ENCODE assay signal across 14 cellular contexts in the genomic region with DNA sequence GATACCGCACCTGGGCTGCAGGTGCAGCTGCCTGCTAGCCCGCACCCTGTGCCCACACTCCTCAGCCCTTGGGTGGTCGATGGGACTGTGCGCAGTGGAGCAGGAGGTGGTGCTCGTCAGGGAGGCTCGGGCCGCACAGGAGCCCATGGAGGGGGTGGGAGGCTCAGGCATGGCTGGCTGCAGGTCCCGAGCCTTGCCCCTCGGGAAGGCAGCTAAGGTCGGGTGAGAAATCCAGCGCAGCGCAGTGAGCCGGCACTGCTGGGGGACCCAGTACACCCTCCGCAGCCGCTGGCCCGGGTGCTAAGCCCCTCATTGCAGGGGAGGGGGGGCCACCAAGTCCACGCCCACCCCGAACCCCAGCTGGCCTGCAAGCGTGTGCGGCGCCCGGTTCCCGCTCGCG. TPM values are rescaled to one million over a fixed set of nuclear protein-coding genes. Genes with fewer than 3 reads are reported as not detected.
"Had no signal": no experiment of that assay in that cellular context is flagged by ENCODE, and none has a peak within 500 bp of the region (broad histone marks: within the 10 kb centered on the region; RNA-seq: fewer than 3 reads in every experiment).

No MANE protein-coding gene starts in this region.

RNA-seq across cellular contexts. Expression of a gene that starts 20.4 kb away (rescaled TPM):
- total RNA-seq: activated B cell treated with CpG ODN at 0.5 μM for 24 hours; activated CD4-positive, alpha-beta memory T cell treated with anti-CD3 and anti-CD28 coated beads for 36 hours; activated CD4-positive, alpha-beta memory T cell treated with anti-CD3 and anti-CD28 coated beads, Interleukin-2, amount 10 ng/mL, durations not matched to agents 7 days and 5 days; activated CD4-positive, alpha-beta T cell treated with anti-CD3 and anti-CD28 coated beads for 36 hours; activated CD4-positive, alpha-beta T cell treated with anti-CD3 and anti-CD28 coated beads, Interleukin-2, amount 10 ng/mL, durations not matched to agents 24 days and 14 days; activated CD4-positive, alpha-beta T cell treated with anti-CD3 and anti-CD28 coated beads, Interleukin-2, amount 10 ng/mL, durations not matched to agents 7 days and 5 days; activated CD8-positive, alpha-beta memory T cell treated with anti-CD3 and anti-CD28 coated beads for 36 hours; activated CD8-positive, alpha-beta memory T cell treated with anti-CD3 and anti-CD28 coated beads, Interleukin-2, amount 10 ng/mL, durations not matched to agents 7 days and 5 days; activated CD8-positive, alpha-beta T cell treated with anti-CD3 and anti-CD28 coated beads for 36 hours; activated CD8-positive, alpha-beta T cell treated with anti-CD3 and anti-CD28 coated beads, Interleukin-2, amount 10 ng/mL, durations not matched to agents 7 days and 5 days; T-helper 1 cell treated with Interleukin-12 subunit alpha and Interleukin-12 subunit beta and Interleukin-4 antibody, amounts not matched to agents 30 ng/mL and 1 ng/mL, for 36 hours; T-helper 2 cell treated with Interferon-gamma antibody and Interleukin-4, amounts not matched to agents 100 ng/mL and 5 ng/mL, for 36 hours; WTC11 had no signal

RNA-seq across cellular contexts. Expression of a gene that starts 25.2 kb away (rescaled TPM):
- total RNA-seq: activated B cell treated with CpG ODN at 0.5 μM for 24 hours; activated CD4-positive, alpha-beta memory T cell treated with anti-CD3 and anti-CD28 coated beads for 36 hours; activated CD4-positive, alpha-beta memory T cell treated with anti-CD3 and anti-CD28 coated beads, Interleukin-2, amount 10 ng/mL, durations not matched to agents 7 days and 5 days; activated CD4-positive, alpha-beta T cell treated with anti-CD3 and anti-CD28 coated beads for 36 hours; activated CD4-positive, alpha-beta T cell treated with anti-CD3 and anti-CD28 coated beads, Interleukin-2, amount 10 ng/mL, durations not matched to agents 24 days and 14 days; activated CD4-positive, alpha-beta T cell treated with anti-CD3 and anti-CD28 coated beads, Interleukin-2, amount 10 ng/mL, durations not matched to agents 7 days and 5 days; activated CD8-positive, alpha-beta memory T cell treated with anti-CD3 and anti-CD28 coated beads for 36 hours; activated CD8-positive, alpha-beta memory T cell treated with anti-CD3 and anti-CD28 coated beads, Interleukin-2, amount 10 ng/mL, durations not matched to agents 7 days and 5 days; activated CD8-positive, alpha-beta T cell treated with anti-CD3 and anti-CD28 coated beads for 36 hours; activated CD8-positive, alpha-beta T cell treated with anti-CD3 and anti-CD28 coated beads, Interleukin-2, amount 10 ng/mL, durations not matched to agents 7 days and 5 days; T-helper 1 cell treated with Interleukin-12 subunit alpha and Interleukin-12 subunit beta and Interleukin-4 antibody, amounts not matched to agents 30 ng/mL and 1 ng/mL, for 36 hours; T-helper 17 cell; T-helper 2 cell treated with Interferon-gamma antibody and Interleukin-4, amounts not matched to agents 100 ng/mL and 5 ng/mL, for 36 hours; WTC11 had no signal

RNA-seq across cellular contexts. Expression of a gene that starts 42.8 kb away (rescaled TPM):
- total RNA-seq: activated B cell treated with CpG ODN at 0.5 μM for 24 hours; activated CD4-positive, alpha-beta memory T cell treated with anti-CD3 and anti-CD28 coated beads for 36 hours; activated CD4-positive, alpha-beta memory T cell treated with anti-CD3 and anti-CD28 coated beads, Interleukin-2, amount 10 ng/mL, durations not matched to agents 7 days and 5 days; activated CD4-positive, alpha-beta T cell treated with anti-CD3 and anti-CD28 coated beads for 36 hours; activated CD4-positive, alpha-beta T cell treated with anti-CD3 and anti-CD28 coated beads, Interleukin-2, amount 10 ng/mL, durations not matched to agents 24 days and 14 days; activated CD4-positive, alpha-beta T cell treated with anti-CD3 and anti-CD28 coated beads, Interleukin-2, amount 10 ng/mL, durations not matched to agents 7 days and 5 days; activated CD8-positive, alpha-beta memory T cell treated with anti-CD3 and anti-CD28 coated beads for 36 hours; activated CD8-positive, alpha-beta memory T cell treated with anti-CD3 and anti-CD28 coated beads, Interleukin-2, amount 10 ng/mL, durations not matched to agents 7 days and 5 days; activated CD8-positive, alpha-beta T cell treated with anti-CD3 and anti-CD28 coated beads for 36 hours; activated CD8-positive, alpha-beta T cell treated with anti-CD3 and anti-CD28 coated beads, Interleukin-2, amount 10 ng/mL, durations not matched to agents 7 days and 5 days; T-helper 1 cell treated with Interleukin-12 subunit alpha and Interleukin-12 subunit beta and Interleukin-4 antibody, amounts not matched to agents 30 ng/mL and 1 ng/mL, for 36 hours; T-helper 17 cell; T-helper 2 cell treated with Interferon-gamma antibody and Interleukin-4, amounts not matched to agents 100 ng/mL and 5 ng/mL, for 36 hours; WTC11 had no signal

RNA-seq across cellular contexts. Expression of a gene that starts 51.9 kb away (rescaled TPM):
- total RNA-seq: activated B cell treated with CpG ODN at 0.5 μM for 24 hours; activated CD4-positive, alpha-beta memory T cell treated with anti-CD3 and anti-CD28 coated beads for 36 hours; activated CD4-positive, alpha-beta memory T cell treated with anti-CD3 and anti-CD28 coated beads, Interleukin-2, amount 10 ng/mL, durations not matched to agents 7 days and 5 days; activated CD4-positive, alpha-beta T cell treated with anti-CD3 and anti-CD28 coated beads for 36 hours; activated CD4-positive, alpha-beta T cell treated with anti-CD3 and anti-CD28 coated beads, Interleukin-2, amount 10 ng/mL, durations not matched to agents 24 days and 14 days; activated CD4-positive, alpha-beta T cell treated with anti-CD3 and anti-CD28 coated beads, Interleukin-2, amount 10 ng/mL, durations not matched to agents 7 days and 5 days; activated CD8-positive, alpha-beta memory T cell treated with anti-CD3 and anti-CD28 coated beads for 36 hours; activated CD8-positive, alpha-beta memory T cell treated with anti-CD3 and anti-CD28 coated beads, Interleukin-2, amount 10 ng/mL, durations not matched to agents 7 days and 5 days; activated CD8-positive, alpha-beta T cell treated with anti-CD3 and anti-CD28 coated beads for 36 hours; activated CD8-positive, alpha-beta T cell treated with anti-CD3 and anti-CD28 coated beads, Interleukin-2, amount 10 ng/mL, durations not matched to agents 7 days and 5 days; T-helper 1 cell treated with Interleukin-12 subunit alpha and Interleukin-12 subunit beta and Interleukin-4 antibody, amounts not matched to agents 30 ng/mL and 1 ng/mL, for 36 hours; T-helper 17 cell; T-helper 2 cell treated with Interferon-gamma antibody and Interleukin-4, amounts not matched to agents 100 ng/mL and 5 ng/mL, for 36 hours; WTC11 had no signal
